In genomic region chr18:48580066-48580465, GRCh38 we compare ENCODE assay signal across 28 cellular contexts.
"Had no signal": no experiment of that assay in that cellular context is flagged by ENCODE, and none has a peak within 500 bp of the region (broad histone marks: within the 10 kb centered on the region; RNA-seq: fewer than 3 reads in every experiment).

No MANE protein-coding gene starts in this region.

- H3K9me3 ChIP-seq: ascending aorta, MG63, SJCRH30 had no signal

- H3K27ac ChIP-seq: ascending aorta, SJCRH30, SK-N-MC, WERI-Rb-1 had no signal

- H3K4me3 ChIP-seq: ascending aorta, MG63, SJCRH30 had no signal

- H3K27me3 ChIP-seq: ascending aorta, MG63, SJCRH30 had no signal

- ATAC-seq: activated CD8-positive, alpha-beta T cell treated with anti-CD3 and anti-CD28 coated beads for 36 hours; activated T-cell treated with anti-CD3 and anti-CD28 coated beads, Interleukin-2, amount 50 U/mL, for 72 hours; activated T-helper 17 cell treated with anti-CD3 and anti-CD28 coated beads, Interleukin-2, amount 50 U/mL, for 72 hours; Panc1 had no signal

- H3K36me3 ChIP-seq: ascending aorta, SJCRH30 had no signal

- DNase-seq: activated CD4-positive, alpha-beta T cell treated with anti-CD3 and anti-CD28 coated beads, Interleukin-2, amount 10 ng/mL, durations not matched to agents 24 days and 14 days; activated CD4-positive, alpha-beta T cell treated with anti-CD3 and anti-CD28 coated beads, Interleukin-2, amount 50 U/mL, for 4 hours; activated CD8-positive, alpha-beta T cell treated with anti-CD3 and anti-CD28 coated beads for 36 hours; activated effector memory CD4-positive, alpha-beta T cell treated with anti-CD3 and anti-CD28 coated beads, Interleukin-2, amount 50 U/mL, for 16 hours; activated naive CD4-positive, alpha-beta T cell; activated naive CD4-positive, alpha-beta T cell treated with anti-CD3 and anti-CD28 coated beads, Interleukin-2, amount 50 U/mL, for 16 hours; activated naive CD8-positive, alpha-beta T cell treated with anti-CD3 and anti-CD28 coated beads for 36 hours; activated T-cell treated with anti-CD3 and anti-CD28 coated beads, Interleukin-2, amount 50 U/mL, for 1 hour; activated T-cell treated with anti-CD3 and anti-CD28 coated beads, Interleukin-2, amount 50 U/mL, for 72 hours; amniotic stem cell; Karpas-422; KBM-7; MG63; NCI-H1048; NCI-H1105 treated with DMSO at 0.1 percent for 48 hours; NCI-H1436; NCI-H1694 treated with DMSO at 0.1 percent for 48 hours; NCI-H2029; NCI-H345; NCI-H524 treated with DMSO at 0.1 percent for 48 hours; SHP77; SJCRH30; T1000; WERI-Rb-1 had no signal
